ENCODE assay signal across 22 cellular contexts in genomic region chr16:81618187-81618586, GRCh38.
DNase-seq lines count a peak whose midpoint lies in the region; TF ChIP-seq lines count a peak whose summit lies in the region.
"Had no signal": no experiment of that assay in that cellular context is flagged by ENCODE, and none has a peak within 500 bp of the region (broad histone marks: within the 10 kb centered on the region; RNA-seq: fewer than 3 reads in every experiment).

No MANE protein-coding gene starts in this region.

- H3K27ac ChIP-seq in endodermal cell (ENCODE audit: low read depth, low read length): no peak overlapping the region
- H3K27ac ChIP-seq in vagina: peak overlapping the region; percentile 25
- H3K27ac ChIP-seq in esophagus muscularis mucosa (replicated peaks in 1 of 4): no peak overlapping the region
- H3K27ac ChIP-seq in thyroid gland: no peak overlapping the region
- H3K27ac ChIP-seq: GM23248 had no signal

- TF ChIP-seq EP300 in esophagus muscularis mucosa (IDR thresholded peaks at IDR 0.05): no peak

- H3K27me3 ChIP-seq in endodermal cell (ENCODE audit: control insufficient read depth, insufficient read depth, low read length, poor library complexity, severe bottlenecking) (no peaks in the 10 kb centered on the region), vagina (no peaks in the 10 kb centered on the region), esophagus muscularis mucosa (no peaks in the 10 kb centered on the region), thyroid gland (no peaks in the 10 kb centered on the region)

- no peak for TF ChIP-seq CTCF in endodermal cell (conservative IDR thresholded peaks at IDR 0.05)
- TF ChIP-seq CTCF in nephron (IDR thresholded peaks at IDR 0.05; ENCODE audit: unreplicated experiment in 3 of 3): no peak
- TF ChIP-seq CTCF in vagina (IDR thresholded peaks at IDR 0.05): no peak
- no peak for TF ChIP-seq CTCF in esophagus muscularis mucosa (IDR thresholded peaks at IDR 0.05)
- no peak for TF ChIP-seq CTCF in thyroid gland (IDR thresholded peaks at IDR 0.05)

- peaks cover 17% of the 10 kb centered on the region for H3K4me1 Mint-ChIP-seq in activated CD4-positive, alpha-beta T cell treated with anti-CD3 and anti-CD28 coated beads, Interleukin-2, amount 10 ng/mL, durations not matched to agents 24 days and 14 days
- peaks cover 19% of the 10 kb centered on the region for H3K4me1 Mint-ChIP-seq in endodermal cell
- peaks cover 10% of the 10 kb centered on the region for H3K4me1 Mint-ChIP-seq in nephron

- H3K9me3 Mint-ChIP-seq in activated CD4-positive, alpha-beta T cell treated with anti-CD3 and anti-CD28 coated beads, Interleukin-2, amount 10 ng/mL, durations not matched to agents 24 days and 14 days: no peaks in the 10 kb centered on the region
- H3K9me3 Mint-ChIP-seq in endodermal cell (peaks cover 8% of the 10 kb centered on the region), nephron (no peaks in the 10 kb centered on the region)
- H3K9me3 Mint-ChIP-seq: neural crest cell had no signal

- TF ChIP-seq POLR2A in vagina (IDR thresholded peaks at IDR 0.05): no peak
- TF ChIP-seq POLR2A in esophagus muscularis mucosa (IDR thresholded peaks at IDR 0.05; ENCODE audit: low read depth): no peak
- no peak for TF ChIP-seq POLR2A in thyroid gland (IDR thresholded peaks at IDR 0.05)

- H3K9me3 ChIP-seq in endodermal cell (ENCODE audit: control insufficient read depth, low read length) (peaks cover 7% of the 10 kb centered on the region), vagina (no peaks in the 10 kb centered on the region), esophagus muscularis mucosa (no peaks in the 10 kb centered on the region), thyroid gland (no peaks in the 10 kb centered on the region)

- no peak overlapping the region for H3K4me3 Mint-ChIP-seq in activated CD4-positive, alpha-beta T cell treated with anti-CD3 and anti-CD28 coated beads, Interleukin-2, amount 10 ng/mL, durations not matched to agents 24 days and 14 days
- H3K4me3 Mint-ChIP-seq in endodermal cell (no peak overlapping the region), nephron (no peak overlapping the region)
- H3K4me3 Mint-ChIP-seq: activated CD4-positive, alpha-beta T cell treated with anti-CD3 and anti-CD28 coated beads for 36 hours; activated naive CD8-positive, alpha-beta T cell; neural crest cell had no signal

- no peak for DNase-seq in activated CD4-positive, alpha-beta T cell treated with anti-CD3 and anti-CD28 coated beads, Interleukin-2, amount 10 ng/mL, durations not matched to agents 24 days and 14 days
- no peak for DNase-seq in activated CD4-positive, alpha-beta T cell treated with anti-CD3 and anti-CD28 coated beads for 4 hours
- DNase-seq in endodermal cell: no peak
- DNase-seq in vagina (ENCODE audit: extremely low spot score in 2 of 2): no peak
- no peak for DNase-seq in esophagus muscularis mucosa (ENCODE audit: extremely low spot score)
- no peak for DNase-seq in thyroid gland
- DNase-seq in NCI-H2196 (lab: John Stamatoyannopoulos, UW; ENCODE audit: unreplicated experiment): no peak
- DNase-seq: 8988T; activated CD4-positive, alpha-beta T cell treated with anti-CD3 and anti-CD28 coated beads for 36 hours; cortex of kidney; foreskin melanocyte; GM23248; Kasumi-1; NCI-H1417 treated with DMSO at 0.1 percent for 48 hours; NCI-H2081 treated with DMSO at 0.1 percent for 48 hours; SIG-M5; stimulated activated CD4-positive, alpha-beta T cell treated with anti-CD3 and anti-CD28 coated beads, Interleukin-12 subunit alpha, Interleukin-12 subunit beta, amount 100 ng/mL, for 4 hours; stimulated activated CD4-positive, alpha-beta T cell treated with anti-CD3 and anti-CD28 coated beads, Interleukin-2, amount 100 ng/mL, for 48 hours; trophoblast cell had no signal

- H3K36me3 Mint-ChIP-seq in activated CD4-positive, alpha-beta T cell treated with anti-CD3 and anti-CD28 coated beads, Interleukin-2, amount 10 ng/mL, durations not matched to agents 24 days and 14 days (ENCODE audit: low read depth): peaks cover 5% of the 10 kb centered on the region
- H3K36me3 Mint-ChIP-seq in endodermal cell (ENCODE audit: low read depth) (peaks cover 36% of the 10 kb centered on the region), nephron (ENCODE audit: low read depth) (peaks cover 18% of the 10 kb centered on the region)
- H3K36me3 Mint-ChIP-seq: activated naive CD8-positive, alpha-beta T cell had no signal

- H3K9ac ChIP-seq in endodermal cell (ENCODE audit: extremely low read depth, low read length, poor library complexity, severe bottlenecking): no peak overlapping the region
- H3K9ac ChIP-seq: GM23248 had no signal

- WGBS in endodermal cell (ENCODE audit: insufficient coverage in 1 of 2, insufficient read length in 1 of 2), 2 experiments: 96% methylated on average over 4 to 5 of the region's 6 CpGs
- 79% methylated on average over 6 of the region's 6 CpGs for WGBS in esophagus muscularis mucosa
- 76 to 94% methylated on average over 6 of the region's 6 CpGs for WGBS in thyroid gland, 2 donors

- H3K27ac Mint-ChIP-seq in activated CD4-positive, alpha-beta T cell treated with anti-CD3 and anti-CD28 coated beads, Interleukin-2, amount 10 ng/mL, durations not matched to agents 24 days and 14 days: peak overlapping the region; percentile 29
- H3K27ac Mint-ChIP-seq in endodermal cell (peak overlapping the region; percentile 82), nephron (peak overlapping the region in 2 of 3 experiments; percentile 70 to 73)

- H3K4me3 ChIP-seq in endodermal cell (ENCODE audit: low read length) (no peak overlapping the region), vagina (no peak overlapping the region), esophagus muscularis mucosa (no peak overlapping the region), thyroid gland (replicated peaks in 1 of 3) (no peak overlapping the region)
- H3K4me3 ChIP-seq: GM23248 had no signal

- H3K36me3 ChIP-seq in endodermal cell (ENCODE audit: control insufficient read depth, insufficient read depth, low read length) (peaks cover 28% of the 10 kb centered on the region), vagina (no peaks in the 10 kb centered on the region), esophagus muscularis mucosa (peaks cover 0 to 30% (median 13%) of the 10 kb centered on the region in 4 donors), thyroid gland (no peaks in the 10 kb centered on the region)

- H3K27me3 Mint-ChIP-seq in activated CD4-positive, alpha-beta T cell treated with anti-CD3 and anti-CD28 coated beads, Interleukin-2, amount 10 ng/mL, durations not matched to agents 24 days and 14 days: no peaks in the 10 kb centered on the region
- no peaks in the 10 kb centered on the region for H3K27me3 Mint-ChIP-seq in endodermal cell (ENCODE audit: insufficient read depth)
- no peaks in the 10 kb centered on the region for H3K27me3 Mint-ChIP-seq in nephron (ENCODE audit: low read depth)
- H3K27me3 Mint-ChIP-seq: activated CD4-positive, alpha-beta T cell treated with anti-CD3 and anti-CD28 coated beads for 36 hours; activated naive CD8-positive, alpha-beta T cell had no signal

- intact Hi-C loops in activated CD4-positive, alpha-beta T cell treated with anti-CD3 and anti-CD28 coated beads, Interleukin-2, amount 10 ng/mL, durations not matched to agents 24 days and 14 days (cut with micrococcal nuclease): loop anchor here (5.0 kb wide), 1 partner anchor 171 kb away; no protein-coding TSS in a partner anchor
- intact Hi-C loops in vagina (cut with DNase I) (loop anchor here (10.0 kb wide), 1 partner anchor 213 kb away; no protein-coding TSS in a partner anchor), esophagus muscularis mucosa (cut with DNase I) (no loop called here), thyroid gland (cut with DNase I) (no loop called here)

- H3K4me1 ChIP-seq in endodermal cell (ENCODE audit: control insufficient read depth, insufficient read depth, low read length) (peaks cover 2% of the 10 kb centered on the region), vagina (peaks cover 81% of the 10 kb centered on the region), esophagus muscularis mucosa (peaks cover 23 to 47% (median 29%) of the 10 kb centered on the region in 4 donors), thyroid gland (peaks cover 0 to 15% of the 10 kb centered on the region in 2 donors)

Comparison
In these comparisons a context has a peak if more than half of its experiments do, and no peak if none do; other contexts are left out.
1. H3K27ac Mint-ChIP-seq: peak in every context shown above with its lines; median percentile 82 in endodermal cell; 72 in nephron; 29 in activated CD4-positive, alpha-beta T cell treated with anti-CD3 and anti-CD28 coated beads, Interleukin-2, amount 10 ng/mL, durations not matched to agents 24 days and 14 days.
2. intact Hi-C loops: an anchor here in activated CD4-positive, alpha-beta T cell treated with anti-CD3 and anti-CD28 coated beads, Interleukin-2, amount 10 ng/mL, durations not matched to agents 24 days and 14 days (5.0 kb wide) and vagina (10.0 kb wide); none called in esophagus muscularis mucosa and thyroid gland.